ENCODE assay signal across 1 cellular context in genomic region chr11:2836335-2837095, GRCh38.
TF ChIP-seq lines count a peak whose summit lies in the region.

No MANE protein-coding gene starts in this region.

TF ChIP-seq in GM23338, 12 proteins besides CTCF, POLR2A, EP300 and RAD21 (continued from another document):
- TF ChIP-seq POLR2AphosphoS5 (IDR thresholded peaks at IDR 0.05; ENCODE audit: low read depth) (no peak), ETS1 (IDR thresholded peaks at IDR 0.05) (no peak), ZNF462 (CRISPR knock-in tag; IDR thresholded peaks at IDR 0.05) (no peak), JUNB (IDR thresholded peaks at IDR 0.05; ENCODE audit: unreplicated experiment) (no peak), ZNF331 (CRISPR knock-in tag; IDR thresholded peaks at IDR 0.05; ENCODE audit: low read depth) (no peak), EZH2phosphoT487 (IDR thresholded peaks at IDR 0.05; ENCODE audit: unreplicated experiment) (no peak), NANOG (IDR thresholded peaks at IDR 0.05; ENCODE audit: borderline replicate concordance) (no peak), EZH2 (IDR thresholded peaks at IDR 0.05; ENCODE audit: low read depth, unreplicated experiment) (no peak), ZNF114 (CRISPR knock-in tag; IDR thresholded peaks at IDR 0.05) (no peak)
